ENCODE assay signal across 12 cellular contexts in genomic region chr19:7783991-7784421, GRCh38. TPM values are rescaled to one million over a fixed set of nuclear protein-coding genes. Genes with fewer than 3 reads are reported as not detected.
A peak's percentile ranks its signal among the peaks of the same experiment; 100 is the strongest.
DNase-seq lines count a peak whose midpoint lies in the region; ATAC-seq and TF ChIP-seq lines count a peak whose summit lies in the region.
"Had no signal": no experiment of that assay in that cellular context is flagged by ENCODE, and none has a peak within 500 bp of the region (broad histone marks: within the 10 kb centered on the region; RNA-seq: fewer than 3 reads in every experiment).

No MANE protein-coding gene starts in this region.

- no peak overlapping the region for H3K4me3 ChIP-seq in right atrium auricular region
- no peak overlapping the region for H3K4me3 ChIP-seq in RWPE2 (ENCODE audit: severe bottlenecking)
- no peak overlapping the region for H3K4me3 ChIP-seq in foreskin fibroblast (ENCODE audit: low read depth in 1 of 2, low read length in 2 of 2)
- H3K4me3 ChIP-seq: transverse colon had no signal

- ATAC-seq in Right ventricle myocardium superior (ENCODE audit: poor library complexity), result peak; percentile 66
- peak; percentile 93 for ATAC-seq in RWPE2 (ENCODE audit: low read depth)
- ATAC-seq in HG02759 (IDR thresholded peaks at IDR 0.05; ENCODE audit: unreplicated experiment), result no peak
- ATAC-seq in GM19397 (IDR thresholded peaks at IDR 0.05; ENCODE audit: unreplicated experiment), result no peak

- no peaks in the 10 kb centered on the region for H3K9me3 ChIP-seq in right atrium auricular region
- no peaks in the 10 kb centered on the region for H3K9me3 ChIP-seq in RWPE2 (ENCODE audit: severe bottlenecking)

- H3K27ac ChIP-seq in right atrium auricular region (no peak overlapping the region), RWPE2 (ENCODE audit: poor library complexity, severe bottlenecking) (no peak overlapping the region)
- H3K27ac ChIP-seq: transverse colon had no signal

- H3K27me3 ChIP-seq in right atrium auricular region (peaks cover 7 to 12% of the 10 kb centered on the region in 2 donors), RWPE2 (ENCODE audit: insufficient read depth, poor library complexity, severe bottlenecking) (peaks cover 41% of the 10 kb centered on the region)

- H3K36me3 ChIP-seq in right atrium auricular region, result no peaks in the 10 kb centered on the region
- no peaks in the 10 kb centered on the region for H3K36me3 ChIP-seq in RWPE2 (ENCODE audit: low read depth)
- H3K36me3 ChIP-seq: transverse colon had no signal

- intact Hi-C loops in Right ventricle myocardium superior (cut with DNase I), result no loop called here

- H3K4me1 ChIP-seq in right atrium auricular region (peaks cover 0 to 4% of the 10 kb centered on the region in 2 donors), RWPE2 (ENCODE audit: insufficient read depth, poor library complexity, severe bottlenecking) (peaks cover 4% of the 10 kb centered on the region)

- TF ChIP-seq CTCF in right atrium auricular region (IDR thresholded peaks at IDR 0.05) (no peak), RWPE2 (IDR thresholded peaks at IDR 0.05; ENCODE audit: poor library complexity, severe bottlenecking) (no peak), foreskin fibroblast (IDR thresholded peaks at IDR 0.05; ENCODE audit: low read depth, low read length) (no peak), GM10266 (IDR thresholded peaks at IDR 0.05; ENCODE audit: control insufficient read depth, insufficient read depth, low read depth, missing control alignments) (no peak)

- DNase-seq in Right ventricle myocardium superior, result no peak
- no peak for DNase-seq in right atrium auricular region (ENCODE audit: low spot score)
- no peak for DNase-seq in RWPE2 (ENCODE audit: low spot score)
- DNase-seq in foreskin fibroblast, result peak; percentile 49 to 75
- DNase-seq in GM10266 (ENCODE audit: extremely low spot score), result no peak
- no peak for DNase-seq in putamen (ENCODE audit: low spot score)
- DNase-seq: activated CD4-positive, alpha-beta T cell treated with anti-CD3 and anti-CD28 coated beads for 1 hour; stimulated activated CD4-positive, alpha-beta T cell treated with anti-CD3 and anti-CD28 coated beads, Interleukin-4, amount 100 ng/mL, for 4 hours; transverse colon had no signal

RNA-seq across cellular contexts. Expression of gene CLEC4M, which starts 21.0 kb away (rescaled TPM):
- total RNA-seq in Right ventricle myocardium superior, result not detected
- not detected for total RNA-seq in right atrium auricular region

RNA-seq across cellular contexts. Expression of gene CD209, which starts 36.7 kb away (rescaled TPM):
- 11.4 TPM for total RNA-seq in Right ventricle myocardium superior
- total RNA-seq in right atrium auricular region, result 1 to 10 TPM in 1 of 2 donors, under 1 TPM in 1; 0.59 to 4.3 TPM
- total RNA-seq: B cell had no signal

RNA-seq across cellular contexts. Expression of gene EVI5L, which starts 46.0 kb away (rescaled TPM):
- total RNA-seq in Right ventricle myocardium superior (19.4 TPM), right atrium auricular region (10 to 100 TPM; 14.2 to 17.4 TPM)

RNA-seq across cellular contexts. Expression of gene CLEC4G, which starts 52.1 kb away (rescaled TPM):
- total RNA-seq in Right ventricle myocardium superior, result 1.1 TPM
- under 1 TPM in 1 of 2 donors, not detected in 1; 0.55 TPM for total RNA-seq in right atrium auricular region
- total RNA-seq: B cell had no signal

Comparison
In these comparisons a context has a peak if more than half of its experiments do, and no peak if none do; other contexts are left out.
1. ATAC-seq: peak in Right ventricle myocardium superior (single experiment) and RWPE2 (single experiment); none in HG02759 (single experiment) and GM19397 (single experiment).
2. DNase-seq: peak in foreskin fibroblast (2 of 2); none in Right ventricle myocardium superior (single experiment), right atrium auricular region (single experiment), RWPE2 (single experiment), GM10266 (single experiment) and putamen (single experiment).